Comparison of ENCODE assay signal across 1 cellular context in the genomic region with DNA sequence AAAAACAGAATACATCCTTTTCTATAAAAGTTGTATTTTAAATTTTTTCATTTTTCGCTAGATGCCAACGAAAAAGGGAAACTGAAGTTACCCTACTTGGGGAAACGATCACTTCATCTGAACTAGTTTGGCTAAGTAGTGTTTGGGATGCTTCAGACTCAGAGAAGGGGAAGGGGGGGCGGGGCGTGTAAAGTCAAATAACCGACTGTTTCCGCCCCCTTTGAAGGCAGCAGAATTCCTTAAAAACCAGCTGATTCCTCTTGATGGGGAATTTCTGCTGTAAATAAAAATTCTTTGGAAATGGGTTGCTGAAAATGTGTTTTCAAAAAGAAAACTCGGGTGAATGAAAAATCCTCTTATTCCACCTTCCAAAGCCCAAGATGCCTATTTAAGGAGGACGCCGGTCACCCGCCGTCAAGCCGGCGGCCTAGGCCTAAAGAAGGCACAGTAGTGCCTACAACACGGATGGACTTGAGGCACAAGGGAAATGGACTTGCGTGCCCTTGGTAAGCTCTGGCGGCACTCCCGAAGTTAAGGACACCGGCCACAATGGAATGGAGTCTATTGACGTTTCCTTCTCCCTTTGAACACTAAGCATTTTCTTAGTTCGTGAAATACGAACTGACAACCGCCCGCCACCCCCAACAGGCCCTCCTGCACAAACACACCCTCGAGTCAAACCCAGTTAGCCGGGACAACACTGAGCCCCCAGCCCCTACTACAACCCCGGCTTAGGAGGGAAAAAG.
TF ChIP-seq lines count a peak whose summit lies in the region.

No MANE protein-coding gene starts in this region.

TF ChIP-seq in HEK293, 187 proteins besides CTCF, POLR2A, EP300 and RAD21 (continued from another document):
- TF ChIP-seq, protein P1, sequence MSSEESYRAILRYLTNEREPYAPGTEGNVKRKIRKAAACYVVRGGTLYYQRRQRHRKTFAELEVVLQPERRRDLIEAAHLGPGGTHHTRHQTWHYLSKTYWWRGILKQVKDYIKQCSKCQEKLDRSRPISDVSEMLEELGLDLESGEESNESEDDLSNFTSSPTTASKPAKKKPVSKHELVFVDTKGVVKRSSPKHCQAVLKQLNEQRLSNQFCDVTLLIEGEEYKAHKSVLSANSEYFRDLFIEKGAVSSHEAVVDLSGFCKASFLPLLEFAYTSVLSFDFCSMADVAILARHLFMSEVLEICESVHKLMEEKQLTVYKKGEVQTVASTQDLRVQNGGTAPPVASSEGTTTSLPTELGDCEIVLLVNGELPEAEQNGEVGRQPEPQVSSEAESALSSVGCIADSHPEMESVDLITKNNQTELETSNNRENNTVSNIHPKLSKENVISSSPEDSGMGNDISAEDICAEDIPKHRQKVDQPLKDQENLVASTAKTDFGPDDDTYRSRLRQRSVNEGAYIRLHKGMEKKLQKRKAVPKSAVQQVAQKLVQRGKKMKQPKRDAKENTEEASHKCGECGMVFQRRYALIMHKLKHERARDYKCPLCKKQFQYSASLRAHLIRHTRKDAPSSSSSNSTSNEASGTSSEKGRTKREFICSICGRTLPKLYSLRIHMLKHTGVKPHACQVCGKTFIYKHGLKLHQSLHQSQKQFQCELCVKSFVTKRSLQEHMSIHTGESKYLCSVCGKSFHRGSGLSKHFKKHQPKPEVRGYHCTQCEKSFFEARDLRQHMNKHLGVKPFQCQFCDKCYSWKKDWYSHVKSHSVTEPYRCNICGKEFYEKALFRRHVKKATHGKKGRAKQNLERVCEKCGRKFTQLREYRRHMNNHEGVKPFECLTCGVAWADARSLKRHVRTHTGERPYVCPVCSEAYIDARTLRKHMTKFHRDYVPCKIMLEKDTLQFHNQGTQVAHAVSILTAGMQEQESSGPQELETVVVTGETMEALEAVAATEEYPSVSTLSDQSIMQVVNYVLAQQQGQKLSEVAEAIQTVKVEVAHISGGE (tag by site-specific recombination; conservative IDR thresholded peaks at IDR 0.05; ENCODE audit: low read depth): 0 out of 2 replicates have a peak, but pooled peaks have one; percentile 10
- TF ChIP-seq TRIM28 (IDR thresholded peaks at IDR 0.05; ENCODE audit: borderline replicate concordance, low read length) (0 out of 2 replicates have a peak, but pooled peaks have one; percentile 27), ZNF394 (tag by site-specific recombination; IDR thresholded peaks at IDR 0.05; ENCODE audit: borderline replicate concordance) (peak; percentile 47), KLF9 (tag by site-specific recombination; IDR thresholded peaks at IDR 0.05; ENCODE audit: low read depth) (peak; percentile 67), ZNF335 (tag by site-specific recombination; conservative IDR thresholded peaks at IDR 0.05) (peak; percentile 47; the same call in 1 of the 2 replicates), ZFP37 (tag by site-specific recombination; IDR thresholded peaks at IDR 0.05) (0 out of 2 replicates have a peak, but pooled peaks have one; percentile 48), ZFP69B (tag by site-specific recombination; IDR thresholded peaks at IDR 0.05) (peak; percentile 58; the same call in 1 of the 2 replicates), ZNF561 (tag by site-specific recombination; IDR thresholded peaks at IDR 0.05; ENCODE audit: borderline replicate concordance) (peak; percentile 49; the same call in 1 of the 2 replicates), HOXD13 (CRISPR knock-in tag; IDR thresholded peaks at IDR 0.05; ENCODE audit: borderline replicate concordance) (0 out of 2 replicates have a peak, but pooled peaks have one; percentile 6), ZNF404 (tag by site-specific recombination; IDR thresholded peaks at IDR 0.05) (no peak), ZNF629 (tag by site-specific recombination; IDR thresholded peaks at IDR 0.05) (peak; percentile 26; the same call in 1 of the 2 replicates), OSR2 (tag by site-specific recombination; IDR thresholded peaks at IDR 0.05) (no peak), ZNF274 (IDR thresholded peaks at IDR 0.05; ENCODE audit: low read length) (no peak), ZNF274 (tag by site-specific recombination; IDR thresholded peaks at IDR 0.05; ENCODE audit: borderline replicate concordance) (no peak), KLF10 (tag by site-specific recombination; IDR thresholded peaks at IDR 0.05) (peak; percentile 33), GFI1B (tag by site-specific recombination; IDR thresholded peaks at IDR 0.05) (no peak), ZEB2 (tag by site-specific recombination; IDR thresholded peaks at IDR 0.05) (peak; percentile 50)
- TF ChIP-seq, protein P2, sequence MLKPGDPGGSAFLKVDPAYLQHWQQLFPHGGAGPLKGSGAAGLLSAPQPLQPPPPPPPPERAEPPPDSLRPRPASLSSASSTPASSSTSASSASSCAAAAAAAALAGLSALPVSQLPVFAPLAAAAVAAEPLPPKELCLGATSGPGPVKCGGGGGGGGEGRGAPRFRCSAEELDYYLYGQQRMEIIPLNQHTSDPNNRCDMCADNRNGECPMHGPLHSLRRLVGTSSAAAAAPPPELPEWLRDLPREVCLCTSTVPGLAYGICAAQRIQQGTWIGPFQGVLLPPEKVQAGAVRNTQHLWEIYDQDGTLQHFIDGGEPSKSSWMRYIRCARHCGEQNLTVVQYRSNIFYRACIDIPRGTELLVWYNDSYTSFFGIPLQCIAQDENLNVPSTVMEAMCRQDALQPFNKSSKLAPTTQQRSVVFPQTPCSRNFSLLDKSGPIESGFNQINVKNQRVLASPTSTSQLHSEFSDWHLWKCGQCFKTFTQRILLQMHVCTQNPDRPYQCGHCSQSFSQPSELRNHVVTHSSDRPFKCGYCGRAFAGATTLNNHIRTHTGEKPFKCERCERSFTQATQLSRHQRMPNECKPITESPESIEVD (tag by site-specific recombination; IDR thresholded peaks at IDR 0.05): peak; percentile 73
- TF ChIP-seq, protein P3, sequence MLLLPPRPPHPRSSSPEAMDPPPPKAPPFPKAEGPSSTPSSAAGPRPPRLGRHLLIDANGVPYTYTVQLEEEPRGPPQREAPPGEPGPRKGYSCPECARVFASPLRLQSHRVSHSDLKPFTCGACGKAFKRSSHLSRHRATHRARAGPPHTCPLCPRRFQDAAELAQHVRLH (tag by site-specific recombination; IDR thresholded peaks at IDR 0.05): peak; percentile 26; the same call in 1 of the 2 replicates
- TF ChIP-seq, protein P4, sequence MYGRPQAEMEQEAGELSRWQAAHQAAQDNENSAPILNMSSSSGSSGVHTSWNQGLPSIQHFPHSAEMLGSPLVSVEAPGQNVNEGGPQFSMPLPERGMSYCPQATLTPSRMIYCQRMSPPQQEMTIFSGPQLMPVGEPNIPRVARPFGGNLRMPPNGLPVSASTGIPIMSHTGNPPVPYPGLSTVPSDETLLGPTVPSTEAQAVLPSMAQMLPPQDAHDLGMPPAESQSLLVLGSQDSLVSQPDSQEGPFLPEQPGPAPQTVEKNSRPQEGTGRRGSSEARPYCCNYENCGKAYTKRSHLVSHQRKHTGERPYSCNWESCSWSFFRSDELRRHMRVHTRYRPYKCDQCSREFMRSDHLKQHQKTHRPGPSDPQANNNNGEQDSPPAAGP (tag by site-specific recombination; IDR thresholded peaks at IDR 0.05): 0 out of 2 replicates have a peak, but pooled peaks have one; percentile 19
- TF ChIP-seq, protein P5, sequence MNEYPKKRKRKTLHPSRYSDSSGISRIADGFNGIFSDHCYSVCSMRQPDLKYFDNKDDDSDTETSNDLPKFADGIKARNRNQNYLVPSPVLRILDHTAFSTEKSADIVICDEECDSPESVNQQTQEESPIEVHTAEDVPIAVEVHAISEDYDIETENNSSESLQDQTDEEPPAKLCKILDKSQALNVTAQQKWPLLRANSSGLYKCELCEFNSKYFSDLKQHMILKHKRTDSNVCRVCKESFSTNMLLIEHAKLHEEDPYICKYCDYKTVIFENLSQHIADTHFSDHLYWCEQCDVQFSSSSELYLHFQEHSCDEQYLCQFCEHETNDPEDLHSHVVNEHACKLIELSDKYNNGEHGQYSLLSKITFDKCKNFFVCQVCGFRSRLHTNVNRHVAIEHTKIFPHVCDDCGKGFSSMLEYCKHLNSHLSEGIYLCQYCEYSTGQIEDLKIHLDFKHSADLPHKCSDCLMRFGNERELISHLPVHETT (tag by site-specific recombination; IDR thresholded peaks at IDR 0.05): 0 out of 2 replicates have a peak, but pooled peaks have one; percentile 50
- TF ChIP-seq, protein P6, sequence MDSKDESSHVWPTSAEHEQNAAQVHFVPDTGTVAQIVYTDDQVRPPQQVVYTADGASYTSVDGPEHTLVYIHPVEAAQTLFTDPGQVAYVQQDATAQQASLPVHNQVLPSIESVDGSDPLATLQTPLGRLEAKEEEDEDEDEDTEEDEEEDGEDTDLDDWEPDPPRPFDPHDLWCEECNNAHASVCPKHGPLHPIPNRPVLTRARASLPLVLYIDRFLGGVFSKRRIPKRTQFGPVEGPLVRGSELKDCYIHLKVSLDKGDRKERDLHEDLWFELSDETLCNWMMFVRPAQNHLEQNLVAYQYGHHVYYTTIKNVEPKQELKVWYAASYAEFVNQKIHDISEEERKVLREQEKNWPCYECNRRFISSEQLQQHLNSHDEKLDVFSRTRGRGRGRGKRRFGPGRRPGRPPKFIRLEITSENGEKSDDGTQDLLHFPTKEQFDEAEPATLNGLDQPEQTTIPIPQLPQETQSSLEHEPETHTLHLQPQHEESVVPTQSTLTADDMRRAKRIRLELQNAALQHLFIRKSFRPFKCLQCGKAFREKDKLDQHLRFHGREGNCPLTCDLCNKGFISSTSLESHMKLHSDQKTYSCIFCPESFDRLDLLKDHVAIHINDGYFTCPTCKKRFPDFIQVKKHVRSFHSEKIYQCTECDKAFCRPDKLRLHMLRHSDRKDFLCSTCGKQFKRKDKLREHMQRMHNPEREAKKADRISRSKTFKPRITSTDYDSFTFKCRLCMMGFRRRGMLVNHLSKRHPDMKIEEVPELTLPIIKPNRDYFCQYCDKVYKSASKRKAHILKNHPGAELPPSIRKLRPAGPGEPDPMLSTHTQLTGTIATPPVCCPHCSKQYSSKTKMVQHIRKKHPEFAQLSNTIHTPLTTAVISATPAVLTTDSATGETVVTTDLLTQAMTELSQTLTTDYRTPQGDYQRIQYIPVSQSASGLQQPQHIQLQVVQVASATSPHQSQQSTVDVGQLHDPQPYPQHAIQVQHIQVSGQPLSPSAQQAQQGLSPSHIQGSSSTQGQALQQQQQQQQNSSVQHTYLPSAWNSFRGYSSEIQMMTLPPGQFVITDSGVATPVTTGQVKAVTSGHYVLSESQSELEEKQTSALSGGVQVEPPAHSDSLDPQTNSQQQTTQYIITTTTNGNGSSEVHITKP (tag by site-specific recombination; IDR thresholded peaks at IDR 0.05): peak; percentile 41
- TF ChIP-seq, protein P7, sequence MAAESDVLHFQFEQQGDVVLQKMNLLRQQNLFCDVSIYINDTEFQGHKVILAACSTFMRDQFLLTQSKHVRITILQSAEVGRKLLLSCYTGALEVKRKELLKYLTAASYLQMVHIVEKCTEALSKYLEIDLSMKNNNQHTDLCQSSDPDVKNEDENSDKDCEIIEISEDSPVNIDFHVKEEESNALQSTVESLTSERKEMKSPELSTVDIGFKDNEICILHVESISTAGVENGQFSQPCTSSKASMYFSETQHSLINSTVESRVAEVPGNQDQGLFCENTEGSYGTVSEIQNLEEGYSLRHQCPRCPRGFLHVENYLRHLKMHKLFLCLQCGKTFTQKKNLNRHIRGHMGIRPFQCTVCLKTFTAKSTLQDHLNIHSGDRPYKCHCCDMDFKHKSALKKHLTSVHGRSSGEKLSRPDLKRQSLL (tag by site-specific recombination; IDR thresholded peaks at IDR 0.05): 0 out of 2 replicates have a peak, but pooled peaks have one; percentile 4
